Comparison of ENCODE assay signal across 8 cellular contexts in genomic region chr19:1513492-1514294, GRCh38. TPM values are rescaled to one million over a fixed set of nuclear protein-coding genes. Genes with fewer than 3 reads are reported as not detected.
DNase-seq lines count a peak whose midpoint lies in the region; ATAC-seq and TF ChIP-seq lines count a peak whose summit lies in the region.

No MANE protein-coding gene starts in this region.

- no peaks in the 10 kb centered on the region for H3K36me3 Mint-ChIP-seq in progenitor cell of endocrine pancreas (ENCODE audit: insufficient read depth)

- peaks cover 49% of the 10 kb centered on the region for H3K27me3 Mint-ChIP-seq in progenitor cell of endocrine pancreas

- H3K27ac Mint-ChIP-seq in progenitor cell of endocrine pancreas, result no peak overlapping the region

- H3K9me3 Mint-ChIP-seq in progenitor cell of endocrine pancreas (ENCODE audit: low read depth), result no peaks in the 10 kb centered on the region

- DNase-seq in GM04504 (ENCODE audit: low read depth) (peak; percentile 42), NOMO-1 (lab: John Stamatoyannopoulos, UW; ENCODE audit: unreplicated experiment in 2 of 2) (peak; percentile 56 to 76), fibroblast of pulmonary artery (ENCODE audit: low read depth) (peak; percentile 64), progenitor cell of endocrine pancreas (ENCODE audit: low spot score, unreplicated experiment) (no peak), DMS79 treated with DMSO at 0.1 percent for 48 hours (lab: John Stamatoyannopoulos, UW) (no peak), NCI-H510A treated with DMSO at 0.1 percent for 48 hours (lab: John Stamatoyannopoulos, UW) (no peak)
- DNase-seq in activated T-cell treated with anti-CD3 and anti-CD28 coated beads, Interleukin-2, amount 50 U/mL, for 1 hour, result peak; percentile 74

- no peak overlapping the region for H3K4me3 Mint-ChIP-seq in progenitor cell of endocrine pancreas (ENCODE audit: low read depth)

- peak; percentile 58 for TF ChIP-seq CTCF in fibroblast of pulmonary artery (IDR thresholded peaks at IDR 0.05; ENCODE audit: low read length, missing control alignments)
- TF ChIP-seq CTCF in progenitor cell of endocrine pancreas (IDR thresholded peaks at IDR 0.05; ENCODE audit: unreplicated experiment), result peak; percentile 58

- peaks cover 3% of the 10 kb centered on the region for H3K4me1 Mint-ChIP-seq in progenitor cell of endocrine pancreas (ENCODE audit: low read depth)

- H3K4me3 ChIP-seq in fibroblast of pulmonary artery (replicated peaks; ENCODE audit: low read depth, low read length), result peak overlapping the region; percentile 58

- no peak for ATAC-seq in HG03342 (IDR thresholded peaks at IDR 0.05; ENCODE audit: unreplicated experiment)

RNA-seq across cellular contexts. Expression of gene ADAMTSL5, which starts 0.9 kb away (rescaled TPM):
- total RNA-seq in progenitor cell of endocrine pancreas, result 2.3 and 4.8 TPM in 2 replicates

RNA-seq across cellular contexts. Expression of gene PLK5, which starts 10.2 kb away (rescaled TPM):
- 0.26 and 0.38 TPM in 2 replicates for total RNA-seq in progenitor cell of endocrine pancreas

RNA-seq across cellular contexts. Expression of gene REEP6, which starts 22.7 kb away (rescaled TPM):
- 16.0 and 16.6 TPM in 2 replicates for total RNA-seq in progenitor cell of endocrine pancreas

RNA-seq across cellular contexts. Expression of gene PCSK4, which starts 23.5 kb away (rescaled TPM):
- total RNA-seq in progenitor cell of endocrine pancreas, result 32.9 and 37.7 TPM in 2 replicates

RNA-seq across cellular contexts. Expression of gene C19orf25, which starts 34.7 kb away (rescaled TPM):
- 31.3 and 36.0 TPM in 2 replicates for total RNA-seq in progenitor cell of endocrine pancreas

Comparison
In these comparisons a context has a peak if more than half of its experiments do, and no peak if none do; other contexts are left out.
1. DNase-seq: peak in GM04504 (single experiment), NOMO-1 (2 of 2), activated T-cell treated with anti-CD3 and anti-CD28 coated beads, Interleukin-2, amount 50 U/mL, for 1 hour (single experiment) and fibroblast of pulmonary artery (single experiment); none in progenitor cell of endocrine pancreas (single experiment), DMS79 treated with DMSO at 0.1 percent for 48 hours (single experiment) and NCI-H510A treated with DMSO at 0.1 percent for 48 hours (single experiment).